ENCODE assay signal across 29 cellular contexts in genomic region chr6:151350442-151351145, GRCh38.
"Had no signal": no experiment of that assay in that cellular context is flagged by ENCODE, and none has a peak within 500 bp of the region (broad histone marks: within the 10 kb centered on the region; RNA-seq: fewer than 3 reads in every experiment).

No MANE protein-coding gene starts in this region.

- H3K9me3 Mint-ChIP-seq: activated CD8-positive, alpha-beta T cell treated with anti-CD3 and anti-CD28 coated beads for 36 hours; activated naive CD8-positive, alpha-beta T cell treated with anti-CD3 and anti-CD28 coated beads for 36 hours; activated T-cell treated with anti-CD3 and anti-CD28 coated beads, Interleukin-2, amount 50 U/mL, for 72 hours; activated T-helper 17 cell treated with anti-CD3 and anti-CD28 coated beads, Interleukin-2, amount 50 U/mL, for 72 hours had no signal

- H3K36me3 Mint-ChIP-seq: activated naive CD8-positive, alpha-beta T cell treated with anti-CD3 and anti-CD28 coated beads for 36 hours had no signal

- H3K36me3 ChIP-seq: WERI-Rb-1 had no signal

- H3K9me3 ChIP-seq: Peyer's patch had no signal

- H3K4me1 ChIP-seq: Peyer's patch had no signal

- H3K27me3 ChIP-seq: brain microvascular endothelial cell, Peyer's patch had no signal

- H3K27me3 Mint-ChIP-seq: activated CD8-positive, alpha-beta T cell treated with anti-CD3 and anti-CD28 coated beads for 36 hours; activated naive CD8-positive, alpha-beta T cell treated with anti-CD3 and anti-CD28 coated beads for 36 hours; activated T-helper 17 cell treated with anti-CD3 and anti-CD28 coated beads, Interleukin-2, amount 50 U/mL, for 72 hours had no signal

- H3K27ac Mint-ChIP-seq: activated CD8-positive, alpha-beta T cell treated with anti-CD3 and anti-CD28 coated beads for 36 hours; activated naive CD8-positive, alpha-beta T cell treated with anti-CD3 and anti-CD28 coated beads for 36 hours; activated T-cell treated with anti-CD3 and anti-CD28 coated beads, Interleukin-2, amount 50 U/mL, for 72 hours; activated T-helper 17 cell treated with anti-CD3 and anti-CD28 coated beads, Interleukin-2, amount 50 U/mL, for 72 hours had no signal

- H3K27ac ChIP-seq: brain microvascular endothelial cell, Peyer's patch, WERI-Rb-1 had no signal

- H3K4me3 Mint-ChIP-seq: activated CD8-positive, alpha-beta T cell treated with anti-CD3 and anti-CD28 coated beads for 36 hours; activated naive CD8-positive, alpha-beta T cell treated with anti-CD3 and anti-CD28 coated beads for 36 hours; activated T-cell treated with anti-CD3 and anti-CD28 coated beads, Interleukin-2, amount 50 U/mL, for 72 hours; activated T-helper 17 cell treated with anti-CD3 and anti-CD28 coated beads, Interleukin-2, amount 50 U/mL, for 72 hours had no signal

- H3K4me3 ChIP-seq: Peyer's patch had no signal

- DNase-seq: activated CD4-positive, alpha-beta T cell treated with anti-CD3 and anti-CD28 coated beads for 1 hour; activated CD4-positive, alpha-beta T cell treated with anti-CD3 and anti-CD28 coated beads for 48 hours; activated CD4-positive, CD25-positive, alpha-beta regulatory T cell; activated CD8-positive, alpha-beta T cell treated with anti-CD3 and anti-CD28 coated beads for 36 hours; activated effector memory CD4-positive, alpha-beta T cell treated with anti-CD3 and anti-CD28 coated beads, Interleukin-2, amount 50 U/mL, for 16 hours; activated naive CD4-positive, alpha-beta T cell; activated naive CD4-positive, alpha-beta T cell treated with anti-CD3 and anti-CD28 coated beads, Interleukin-2, amount 50 U/mL, for 16 hours; activated naive CD8-positive, alpha-beta T cell treated with anti-CD3 and anti-CD28 coated beads for 36 hours; activated T-cell treated with anti-CD3 and anti-CD28 coated beads, Interleukin-2, amount 50 U/mL, for 1 hour; activated T-cell treated with anti-CD3 and anti-CD28 coated beads, Interleukin-2, amount 50 U/mL, for 72 hours; amniotic stem cell; aorta; brain microvascular endothelial cell; Karpas-422; KBM-7; NCI-H1105; NCI-H1417 treated with DMSO at 0.1 percent for 48 hours; NCI-H2081; NCI-H226; NCI-H526; NK-92 treated with Interleukin-12 subunit alpha and Interleukin-12 subunit beta, amount 100 ng/mL, for 24 hours; PC-3; Peyer's patch; RPMI8226; SIG-M5; T-helper 1 cell; T1000; WERI-Rb-1 had no signal

- H3K4me1 Mint-ChIP-seq: activated naive CD8-positive, alpha-beta T cell treated with anti-CD3 and anti-CD28 coated beads for 36 hours; activated T-helper 17 cell treated with anti-CD3 and anti-CD28 coated beads, Interleukin-2, amount 50 U/mL, for 72 hours had no signal
